Comparison of ENCODE assay signal across 9 cellular contexts in the genomic region with DNA sequence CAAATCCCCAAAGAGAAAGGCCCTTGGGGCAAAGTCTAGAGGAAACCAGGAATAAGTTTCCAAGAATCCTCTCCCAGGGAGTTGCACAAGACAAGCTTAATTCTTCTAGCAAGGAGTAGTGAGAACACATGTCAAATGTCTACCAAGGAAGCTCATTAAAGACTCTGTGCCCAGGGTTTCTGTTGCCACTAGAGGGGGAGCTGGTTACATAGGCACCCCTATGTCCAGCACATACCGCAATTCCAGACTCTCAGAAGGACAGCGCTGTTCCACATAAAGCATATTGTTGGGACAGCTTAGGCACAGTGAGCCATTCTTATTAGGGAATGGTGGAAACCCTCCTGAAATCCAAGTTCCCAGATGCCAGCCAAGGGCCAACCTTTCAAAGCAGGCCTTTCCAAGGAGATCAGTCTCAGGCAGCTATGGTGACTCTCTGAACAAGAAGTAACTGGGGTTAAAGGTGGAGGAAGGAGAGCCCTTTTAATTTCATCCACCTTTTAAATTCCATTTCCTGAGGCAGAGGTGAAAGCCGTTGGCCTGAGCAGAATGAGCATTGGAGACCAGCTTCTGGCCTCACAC.
DNase-seq lines count a peak whose midpoint lies in the region; ATAC-seq and TF ChIP-seq lines count a peak whose summit lies in the region.
"Had no signal": no experiment of that assay in that cellular context is flagged by ENCODE, and none has a peak within 500 bp of the region (broad histone marks: within the 10 kb centered on the region; RNA-seq: fewer than 3 reads in every experiment).

No MANE protein-coding gene starts in this region.

- H3K9me3 ChIP-seq in WERI-Rb-1 (ENCODE audit: severe bottlenecking) (peaks cover 20% of the 10 kb centered on the region), tibial nerve (no peaks in the 10 kb centered on the region), gastrocnemius medialis (no peaks in the 10 kb centered on the region)
- no peaks in the 10 kb centered on the region for H3K9me3 ChIP-seq in naive thymus-derived CD4-positive, alpha-beta T cell (ENCODE audit: control insufficient read depth in 2 of 3, low read length in 3 of 3)
- H3K9me3 ChIP-seq: adrenal gland had no signal

- peaks cover 0 to 8% (median 4%) of the 10 kb centered on the region in 7 donors for H3K4me1 Mint-ChIP-seq in naive thymus-derived CD4-positive, alpha-beta T cell

- intact Hi-C loops in left ventricle myocardium superior (cut with micrococcal nuclease), result loop anchor here (2.0 kb wide), 1 partner anchor 64 kb away; no protein-coding TSS in a partner anchor
- intact Hi-C loops in naive thymus-derived CD4-positive, alpha-beta T cell (cut with micrococcal nuclease), result no loop called here
- intact Hi-C loops in gastrocnemius medialis (cut with DNase I; ENCODE audit: low total_unique reads), result no loop called here

- TF ChIP-seq POLR2A in tibial nerve (IDR thresholded peaks at IDR 0.05) (no peak), gastrocnemius medialis (IDR thresholded peaks at IDR 0.05) (no peak)

- no peak overlapping the region for H3K27ac ChIP-seq in WERI-Rb-1
- H3K27ac ChIP-seq in tibial nerve, result no peak overlapping the region
- no peak overlapping the region for H3K27ac ChIP-seq in naive thymus-derived CD4-positive, alpha-beta T cell (ENCODE audit: low read depth, low read length)
- H3K27ac ChIP-seq in gastrocnemius medialis, result no peak overlapping the region
- H3K27ac ChIP-seq: adrenal gland had no signal

- WGBS in tibial nerve, 2 donors, result 14 to 60% methylated on average over 3 of the region's 3 CpGs

- peaks cover 0 to 6% (median 2%) of the 10 kb centered on the region in 11 donors for H3K9me3 Mint-ChIP-seq in naive thymus-derived CD4-positive, alpha-beta T cell

- TF ChIP-seq CTCF in WERI-Rb-1 (IDR thresholded peaks at IDR 0.05; ENCODE audit: low read depth, low read length) (peak; percentile 60), tibial nerve (IDR thresholded peaks at IDR 0.05) (peak; percentile 31 to 63 (median 46)), gastrocnemius medialis (IDR thresholded peaks at IDR 0.05 in 4 of 5, conservative IDR thresholded peaks at IDR 0.05 in 1 of 5) (peak in 1 of 5 experiments; percentile 37)

- no peak overlapping the region for H3K4me3 ChIP-seq in WERI-Rb-1 (ENCODE audit: low read depth, low read length)
- no peak overlapping the region for H3K4me3 ChIP-seq in tibial nerve
- H3K4me3 ChIP-seq in naive thymus-derived CD4-positive, alpha-beta T cell (ENCODE audit: low read length), result no peak overlapping the region
- no peak overlapping the region for H3K4me3 ChIP-seq in gastrocnemius medialis
- H3K4me3 ChIP-seq: adrenal gland had no signal

- CTCF ChIA-PET in naive thymus-derived CD4-positive, alpha-beta T cell (lab: Charles Lee), result interaction anchor here (0.6 to 1.3 kb wide), 6 partner anchors 17 to 154 kb away, joined by 3 to 4 read pairs (median 3); no protein-coding TSS in a partner anchor

- no peak for TF ChIP-seq EP300 in tibial nerve (IDR thresholded peaks at IDR 0.05)

- H3K36me3 ChIP-seq in WERI-Rb-1 (no peaks in the 10 kb centered on the region), tibial nerve (no peaks in the 10 kb centered on the region), gastrocnemius medialis (no peaks in the 10 kb centered on the region)
- H3K36me3 ChIP-seq in naive thymus-derived CD4-positive, alpha-beta T cell (ENCODE audit: control insufficient read depth in 2 of 3, insufficient read depth in 3 of 3, low read length in 3 of 3), result no peaks in the 10 kb centered on the region
- H3K36me3 ChIP-seq: adrenal gland had no signal

- POLR2A ChIA-PET in naive thymus-derived CD4-positive, alpha-beta T cell (lab: Charles Lee), result interaction anchor here (0.6 to 1.2 kb wide), 2 partner anchors 9 to 10 kb away, joined by 4 read pairs; no protein-coding TSS in a partner anchor

- peak overlapping the region in 2 of 9 donors; percentile 6 to 12 for H3K27ac Mint-ChIP-seq in naive thymus-derived CD4-positive, alpha-beta T cell

- DNase-seq in AG08395 (ENCODE audit: low spot score), result peak; percentile 76
- DNase-seq in HPDE6-E6E7 (ENCODE audit: extremely low spot score), result peak; percentile 32
- DNase-seq in WERI-Rb-1, result peak; percentile 43
- no peak for DNase-seq in left ventricle myocardium superior
- DNase-seq in tibial nerve (ENCODE audit: low spot score in 2 of 2), result no peak
- DNase-seq in naive thymus-derived CD4-positive, alpha-beta T cell, result no peak
- no peak for DNase-seq in activated naive CD4-positive, alpha-beta T cell treated with anti-CD3 and anti-CD28 coated beads, Interleukin-2, amount 50 U/mL, for 16 hours
- no peak for DNase-seq in gastrocnemius medialis

- peaks cover 0 to 3% (median 2%) of the 10 kb centered on the region in 5 donors for H3K36me3 Mint-ChIP-seq in naive thymus-derived CD4-positive, alpha-beta T cell

- in situ Hi-C loops in gastrocnemius medialis (cut with MboI; ENCODE audit: low sequenced_read_pairs in 4 of 4), result no loop called here

- peaks cover 0 to 11% (median 0%) of the 10 kb centered on the region in 4 donors for H3K4me1 ChIP-seq in tibial nerve
- no peaks in the 10 kb centered on the region for H3K4me1 ChIP-seq in naive thymus-derived CD4-positive, alpha-beta T cell (ENCODE audit: control insufficient read depth in 2 of 2, insufficient read depth in 2 of 2, low read length in 2 of 2)
- no peaks in the 10 kb centered on the region for H3K4me1 ChIP-seq in gastrocnemius medialis
- H3K4me1 ChIP-seq: adrenal gland had no signal

- peak; percentile 95 for ATAC-seq in left ventricle myocardium superior
- ATAC-seq in naive thymus-derived CD4-positive, alpha-beta T cell, result no peak
- no peak for ATAC-seq in gastrocnemius medialis

- H3K4me3 Mint-ChIP-seq in naive thymus-derived CD4-positive, alpha-beta T cell, result no peak overlapping the region

- peaks cover 0 to 14% (median 0%) of the 10 kb centered on the region in 5 donors for H3K27me3 Mint-ChIP-seq in naive thymus-derived CD4-positive, alpha-beta T cell

- peaks cover 90% of the 10 kb centered on the region for H3K27me3 ChIP-seq in WERI-Rb-1 (ENCODE audit: insufficient read depth, low read depth, severe bottlenecking)
- no peaks in the 10 kb centered on the region for H3K27me3 ChIP-seq in tibial nerve
- H3K27me3 ChIP-seq in naive thymus-derived CD4-positive, alpha-beta T cell (ENCODE audit: control insufficient read depth in 2 of 2, insufficient read depth in 2 of 2, low read length in 2 of 2), result no peaks in the 10 kb centered on the region
- no peaks in the 10 kb centered on the region for H3K27me3 ChIP-seq in gastrocnemius medialis
- H3K27me3 ChIP-seq: adrenal gland had no signal

Comparison
In these comparisons a context has a peak if more than half of its experiments do, and no peak if none do; other contexts are left out.
1. DNase-seq: peak in AG08395 (single experiment), HPDE6-E6E7 (single experiment) and WERI-Rb-1 (single experiment); none in left ventricle myocardium superior (single experiment), tibial nerve (0 of 2), naive thymus-derived CD4-positive, alpha-beta T cell (0 of 9), activated naive CD4-positive, alpha-beta T cell treated with anti-CD3 and anti-CD28 coated beads, Interleukin-2, amount 50 U/mL, for 16 hours (single experiment) and gastrocnemius medialis (0 of 2).